9 cellular contexts compared by ENCODE assay signal in genomic region chr19:36605101-36605838, GRCh38. TPM values are rescaled to one million over a fixed set of nuclear protein-coding genes. Genes with fewer than 3 reads are reported as not detected.
DNase-seq lines count a peak whose midpoint lies in the region; ATAC-seq and TF ChIP-seq lines count a peak whose summit lies in the region.
"Had no signal": no experiment of that assay in that cellular context is flagged by ENCODE, and none has a peak within 500 bp of the region (broad histone marks: within the 10 kb centered on the region; RNA-seq: fewer than 3 reads in every experiment).

Gene ZNF382 (plus strand): TSS chr19:36605313. CDS start chr19:36609915, 4,602 bp downstream.

- TF ChIP-seq CTCF in AG09309 (IDR thresholded peaks at IDR 0.05; ENCODE audit: control insufficient read depth, insufficient read depth, low read depth, low read length, missing control alignments) = no peak
- TF ChIP-seq CTCF in prostate gland (IDR thresholded peaks at IDR 0.05) = no peak
- no peak for TF ChIP-seq CTCF in upper lobe of right lung (IDR thresholded peaks at IDR 0.05)

- TF ChIP-seq POLR2A in GM19193 (IDR thresholded peaks at IDR 0.05; ENCODE audit: extremely low read depth, insufficient read depth, insufficient read length) = peak; percentile 66
- no peak for TF ChIP-seq POLR2A in prostate gland (IDR thresholded peaks at IDR 0.05)

- no peaks in the 10 kb centered on the region for H3K27me3 ChIP-seq in adipocyte (replicated peaks; ENCODE audit: control insufficient read depth, insufficient read depth, low read length)
- no peaks in the 10 kb centered on the region for H3K27me3 ChIP-seq in prostate gland (replicated peaks; ENCODE audit: insufficient read depth)
- H3K27me3 ChIP-seq in upper lobe of right lung = no peaks in the 10 kb centered on the region

- peak; percentile 60 for ATAC-seq in HG03521 (IDR thresholded peaks at IDR 0.05; ENCODE audit: unreplicated experiment)
- ATAC-seq in left ventricle myocardium superior = peak; percentile 98
- ATAC-seq in upper lobe of right lung = peak; percentile 93
- ATAC-seq: HCT116 had no signal

- intact Hi-C loops in left ventricle myocardium superior (cut with micrococcal nuclease) = no loop called here
- intact Hi-C loops in prostate gland (cut with DNase I) = no loop called here
- intact Hi-C loops in upper lobe of right lung (cut with DNase I) = no loop called here

- peaks cover 17% of the 10 kb centered on the region for H3K9me3 ChIP-seq in adipocyte (ENCODE audit: control insufficient read depth, low read length)
- H3K9me3 ChIP-seq in prostate gland = no peaks in the 10 kb centered on the region
- peaks cover 4% of the 10 kb centered on the region for H3K9me3 ChIP-seq in upper lobe of right lung

- no peak for DNase-seq in AG09309 (ENCODE audit: low read depth)
- peak; percentile 77 for DNase-seq in T follicular helper cell (ENCODE audit: low read depth)
- peak; percentile 90 for DNase-seq in adipocyte (ENCODE audit: low read depth)
- DNase-seq in left ventricle myocardium superior = peak; percentile 94
- DNase-seq in prostate gland (ENCODE audit: low spot score) = peak; percentile 42
- peak; percentile 85 for DNase-seq in upper lobe of right lung

- H3K9ac ChIP-seq in adipocyte (ENCODE audit: low read length) = peak within 1 kb of the TSS; percentile 83

- H3K27ac ChIP-seq in prostate gland (peak within 1 kb of the TSS; percentile 68 to 70), upper lobe of right lung (peak within 1 kb of the TSS; percentile 82)

- H3K4me1 ChIP-seq in adipocyte (ENCODE audit: control insufficient read depth, insufficient read depth, low read length) (peaks cover 2% of the 10 kb centered on the region), prostate gland (replicated peaks) (no peaks in the 10 kb centered on the region), upper lobe of right lung (no peaks in the 10 kb centered on the region)

- H3K36me3 ChIP-seq in adipocyte (ENCODE audit: control insufficient read depth, insufficient read depth, low read length, severe bottlenecking) (peaks cover 7% of the 10 kb centered on the region), prostate gland (no peaks in the 10 kb centered on the region), upper lobe of right lung (no peaks in the 10 kb centered on the region)

- H3K4me3 ChIP-seq in AG09309 (ENCODE audit: control insufficient read depth, low read depth, low read length) = peak within 1 kb of the TSS; percentile 63
- H3K4me3 ChIP-seq in adipocyte (ENCODE audit: low read length) = peak within 1 kb of the TSS; percentile 93
- peak within 1 kb of the TSS; percentile 54 to 64 for H3K4me3 ChIP-seq in prostate gland
- peak within 1 kb of the TSS; percentile 68 for H3K4me3 ChIP-seq in upper lobe of right lung

- WGBS in prostate gland = under 1% methylated on average over 49 of the region's 72 CpGs

RNA-seq across cellular contexts. Expression of gene ZNF382, which starts in this region (rescaled TPM):
- total RNA-seq in left ventricle myocardium superior = 17.4 TPM
- total RNA-seq in prostate gland = 10 to 100 TPM in 1 of 2 donors, 1 to 10 TPM in 1; 9.6 to 10.9 TPM
- total RNA-seq in upper lobe of right lung = 4.9 TPM
